Comparison of ENCODE assay signal across 13 cellular contexts in genomic region chr13:49314344-49314882, GRCh38.
A peak's percentile ranks its signal among the peaks of the same experiment; 100 is the strongest.
DNase-seq lines count a peak whose midpoint lies in the region; ATAC-seq and TF ChIP-seq lines count a peak whose summit lies in the region.
"Had no signal": no experiment of that assay in that cellular context is flagged by ENCODE, and none has a peak within 500 bp of the region (broad histone marks: within the 10 kb centered on the region; RNA-seq: fewer than 3 reads in every experiment).

No MANE protein-coding gene starts in this region.

- no peak for TF ChIP-seq CTCF in Calu3 (IDR thresholded peaks at IDR 0.05; ENCODE audit: unreplicated experiment)
- TF ChIP-seq CTCF in gastroesophageal sphincter (IDR thresholded peaks at IDR 0.05), result no peak

- no peaks in the 10 kb centered on the region for H3K9me3 ChIP-seq in SJSA1 (replicated peaks)
- H3K9me3 ChIP-seq in gastroesophageal sphincter, result no peaks in the 10 kb centered on the region

- TF ChIP-seq EP300 in gastroesophageal sphincter (IDR thresholded peaks at IDR 0.05), result no peak

- CTCF ChIA-PET in Calu3 (lab: Charles Lee), result interaction anchor here (1.4 kb wide), 1 partner anchor 131 kb away, joined by 3 read pairs; no protein-coding TSS in a partner anchor

- ATAC-seq in gastroesophageal sphincter (peak; percentile 6), GM18858 (IDR thresholded peaks at IDR 0.05; ENCODE audit: unreplicated experiment) (no peak), HG02678 (IDR thresholded peaks at IDR 0.05; ENCODE audit: unreplicated experiment) (no peak)

- no TSS peak for BruUV-seq in Calu3 (replicated peaks; lab: Mats Ljungman, UMichigan)

- no peaks in the 10 kb centered on the region for H3K27me3 Mint-ChIP-seq in Calu3 (ENCODE audit: unreplicated experiment)
- H3K27me3 Mint-ChIP-seq in activated T-helper 1 cell treated with anti-CD3 and anti-CD28 coated beads, Interleukin-12 subunit alpha, Interleukin-12 subunit beta, Interleukin-2, Interleukin-4 antibody, amounts not matched to agents 30 ng/mL and 10 ng/mL and 1 ng/mL, durations not matched to agents 14 hours and 24 hours and 36 hours (ENCODE audit: insufficient read depth), result no peaks in the 10 kb centered on the region
- H3K27me3 Mint-ChIP-seq in activated naive CD8-positive, alpha-beta T cell treated with anti-CD3 and anti-CD28 coated beads for 36 hours, result no peaks in the 10 kb centered on the region
- H3K27me3 Mint-ChIP-seq: activated naive CD8-positive, alpha-beta T cell had no signal

- peaks cover 5% of the 10 kb centered on the region for H3K36me3 Mint-ChIP-seq in Calu3 (ENCODE audit: insufficient read depth, unreplicated experiment)
- no peaks in the 10 kb centered on the region for H3K36me3 Mint-ChIP-seq in activated T-helper 1 cell treated with anti-CD3 and anti-CD28 coated beads, Interleukin-12 subunit alpha, Interleukin-12 subunit beta, Interleukin-2, Interleukin-4 antibody, amounts not matched to agents 30 ng/mL and 10 ng/mL and 1 ng/mL, durations not matched to agents 14 hours and 24 hours and 36 hours (ENCODE audit: low read depth)
- no peaks in the 10 kb centered on the region for H3K36me3 Mint-ChIP-seq in activated naive CD8-positive, alpha-beta T cell treated with anti-CD3 and anti-CD28 coated beads for 36 hours

- WGBS in gastroesophageal sphincter (ENCODE audit: low coverage in 1 of 2), 2 donors, result 36 to 63% methylated on average over 1 to 4 of the region's 6 CpGs

- H3K4me1 Mint-ChIP-seq in Calu3 (ENCODE audit: low read depth, unreplicated experiment), result peaks cover 9% of the 10 kb centered on the region
- peaks cover 11% of the 10 kb centered on the region for H3K4me1 Mint-ChIP-seq in activated T-helper 1 cell treated with anti-CD3 and anti-CD28 coated beads, Interleukin-12 subunit alpha, Interleukin-12 subunit beta, Interleukin-2, Interleukin-4 antibody, amounts not matched to agents 30 ng/mL and 10 ng/mL and 1 ng/mL, durations not matched to agents 14 hours and 24 hours and 36 hours (ENCODE audit: low read depth)
- H3K4me1 Mint-ChIP-seq in activated naive CD8-positive, alpha-beta T cell treated with anti-CD3 and anti-CD28 coated beads for 36 hours, result peaks cover 5% of the 10 kb centered on the region

- peaks cover 30% of the 10 kb centered on the region for H3K4me1 ChIP-seq in SJSA1 (replicated peaks)
- H3K4me1 ChIP-seq in gastroesophageal sphincter, result peaks cover 7 to 45% (median 15%) of the 10 kb centered on the region in 3 donors
- H3K4me1 ChIP-seq: parathyroid adenoma had no signal

- no peak for TF ChIP-seq POLR2A in gastroesophageal sphincter (IDR thresholded peaks at IDR 0.05)

- intact Hi-C loops in Calu3 (cut with micrococcal nuclease; ENCODE audit: unreplicated experiment), result no loop called here
- intact Hi-C loops in activated T-helper 1 cell treated with anti-CD3 and anti-CD28 coated beads, Interleukin-12 subunit alpha, Interleukin-12 subunit beta, Interleukin-2, Interleukin-4 antibody, amounts not matched to agents 30 ng/mL and 10 ng/mL and 1 ng/mL, durations not matched to agents 14 hours and 24 hours and 36 hours (cut with micrococcal nuclease), result no loop called here

- no peak overlapping the region for H3K4me3 ChIP-seq in SJSA1
- H3K4me3 ChIP-seq in gastroesophageal sphincter, result no peak overlapping the region

- DNase-seq in Calu3 (no peak), SJSA1 (ENCODE audit: low read depth in 1 of 2, low spot score in 2 of 2) (peak in 1 of 2 experiments; percentile 55), renal cortical epithelial cell (ENCODE audit: low read depth) (peak; percentile 86)
- DNase-seq in activated T-helper 1 cell treated with anti-CD3 and anti-CD28 coated beads, Interleukin-12 subunit alpha, Interleukin-12 subunit beta, Interleukin-2, Interleukin-4 antibody, amounts not matched to agents 30 ng/mL and 10 ng/mL and 1 ng/mL, durations not matched to agents 14 hours and 24 hours and 36 hours (ENCODE audit: low spot score), result no peak
- no peak for DNase-seq in activated naive CD8-positive, alpha-beta T cell treated with anti-CD3 and anti-CD28 coated beads for 36 hours
- DNase-seq: glutamatergic neuron, NCI-H526, WERI-Rb-1 had no signal

- H3K9me3 Mint-ChIP-seq in Calu3 (ENCODE audit: low read depth, unreplicated experiment), result no peaks in the 10 kb centered on the region
- H3K9me3 Mint-ChIP-seq in activated T-helper 1 cell treated with anti-CD3 and anti-CD28 coated beads, Interleukin-12 subunit alpha, Interleukin-12 subunit beta, Interleukin-2, Interleukin-4 antibody, amounts not matched to agents 30 ng/mL and 10 ng/mL and 1 ng/mL, durations not matched to agents 14 hours and 24 hours and 36 hours, result no peaks in the 10 kb centered on the region
- H3K9me3 Mint-ChIP-seq in activated naive CD8-positive, alpha-beta T cell treated with anti-CD3 and anti-CD28 coated beads for 36 hours, result no peaks in the 10 kb centered on the region

- peak overlapping the region; percentile 9 for H3K4me3 Mint-ChIP-seq in Calu3 (ENCODE audit: low read depth, unreplicated experiment)
- no peak overlapping the region for H3K4me3 Mint-ChIP-seq in activated T-helper 1 cell treated with anti-CD3 and anti-CD28 coated beads, Interleukin-12 subunit alpha, Interleukin-12 subunit beta, Interleukin-2, Interleukin-4 antibody, amounts not matched to agents 30 ng/mL and 10 ng/mL and 1 ng/mL, durations not matched to agents 14 hours and 24 hours and 36 hours
- no peak overlapping the region for H3K4me3 Mint-ChIP-seq in activated naive CD8-positive, alpha-beta T cell treated with anti-CD3 and anti-CD28 coated beads for 36 hours
- H3K4me3 Mint-ChIP-seq: activated naive CD8-positive, alpha-beta T cell had no signal

- H3K27ac Mint-ChIP-seq in Calu3 (ENCODE audit: unreplicated experiment), result peak overlapping the region; percentile 79
- no peak overlapping the region for H3K27ac Mint-ChIP-seq in activated T-helper 1 cell treated with anti-CD3 and anti-CD28 coated beads, Interleukin-12 subunit alpha, Interleukin-12 subunit beta, Interleukin-2, Interleukin-4 antibody, amounts not matched to agents 30 ng/mL and 10 ng/mL and 1 ng/mL, durations not matched to agents 14 hours and 24 hours and 36 hours
- H3K27ac Mint-ChIP-seq in activated naive CD8-positive, alpha-beta T cell treated with anti-CD3 and anti-CD28 coated beads for 36 hours, result no peak overlapping the region
- H3K27ac Mint-ChIP-seq: activated naive CD8-positive, alpha-beta T cell had no signal

- H3K27ac ChIP-seq in SJSA1 (peak overlapping the region; percentile 99), gastroesophageal sphincter (peak overlapping the region; percentile 65 to 84 (median 76))
- H3K27ac ChIP-seq: parathyroid adenoma, WERI-Rb-1 had no signal

- no peaks in the 10 kb centered on the region for H3K36me3 ChIP-seq in SJSA1
- peaks cover 0 to 35% of the 10 kb centered on the region in 2 donors for H3K36me3 ChIP-seq in gastroesophageal sphincter
- H3K36me3 ChIP-seq: WERI-Rb-1 had no signal

- H3K27me3 ChIP-seq in SJSA1 (replicated peaks) (no peaks in the 10 kb centered on the region), gastroesophageal sphincter (no peaks in the 10 kb centered on the region)
